1 cellular context compared by ENCODE assay signal in the genomic region with DNA sequence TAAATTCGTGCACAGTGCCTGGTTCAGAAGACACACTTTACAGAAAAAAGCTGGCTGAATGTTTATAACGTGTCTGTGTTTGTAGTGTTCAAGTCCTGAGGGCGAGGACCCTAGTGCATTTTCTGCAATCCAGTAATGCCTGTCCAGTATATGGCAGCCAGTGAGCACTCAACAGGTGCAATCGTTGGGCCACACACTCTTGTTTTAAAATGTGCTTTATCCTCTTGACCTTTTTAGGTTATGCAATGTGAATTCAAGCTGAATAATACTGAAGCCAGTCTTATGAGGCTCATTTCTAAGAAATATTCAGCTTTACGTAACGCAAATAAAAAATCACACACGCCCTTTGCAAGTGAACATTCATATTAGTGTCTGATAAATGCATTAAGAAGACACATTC.
TF ChIP-seq lines count a peak whose summit lies in the region.

No MANE protein-coding gene starts in this region.

TF ChIP-seq in H1, 55 proteins besides CTCF, POLR2A, EP300 and RAD21 (continued from another document):
- TF ChIP-seq CBX8 (IDR thresholded peaks at IDR 0.05; ENCODE audit: borderline replicate concordance, low read depth, low read length) = no peak
- TF ChIP-seq KDM1A (IDR thresholded peaks at IDR 0.05; ENCODE audit: borderline replicate concordance, low read length) = no peak
- TF ChIP-seq RBBP5 (IDR thresholded peaks at IDR 0.05; ENCODE audit: borderline replicate concordance, low read depth, low read length) = no peak
- TF ChIP-seq TBP (IDR thresholded peaks at IDR 0.05; ENCODE audit: low read depth, low read length) = no peak
- TF ChIP-seq TAF7 (optimal IDR thresholded peaks at IDR 0.05; ENCODE audit: borderline replicate concordance, low read depth, low read length) = no peak
- no peak for TF ChIP-seq TCF12 (IDR thresholded peaks at IDR 0.05; ENCODE audit: low read depth, low read length)
- no peak for TF ChIP-seq ZNF274 (IDR thresholded peaks at IDR 0.05; ENCODE audit: borderline replicate concordance, extremely low read depth, low read length)
- no peak for TF ChIP-seq TAF1 (IDR thresholded peaks at IDR 0.05; ENCODE audit: low read depth, low read length)
- no peak for TF ChIP-seq FOSL1 (IDR thresholded peaks at IDR 0.05; ENCODE audit: insufficient read depth, low read depth, low read length)
- TF ChIP-seq, protein P1, sequence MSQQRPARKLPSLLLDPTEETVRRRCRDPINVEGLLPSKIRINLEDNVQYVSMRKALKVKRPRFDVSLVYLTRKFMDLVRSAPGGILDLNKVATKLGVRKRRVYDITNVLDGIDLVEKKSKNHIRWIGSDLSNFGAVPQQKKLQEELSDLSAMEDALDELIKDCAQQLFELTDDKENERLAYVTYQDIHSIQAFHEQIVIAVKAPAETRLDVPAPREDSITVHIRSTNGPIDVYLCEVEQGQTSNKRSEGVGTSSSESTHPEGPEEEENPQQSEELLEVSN (IDR thresholded peaks at IDR 0.05) = no peak
- TF ChIP-seq CHD1 (IDR thresholded peaks at IDR 0.05; ENCODE audit: low read depth, low read length) = no peak
- TF ChIP-seq NRF1 (IDR thresholded peaks at IDR 0.05; ENCODE audit: low read depth, low read length) = no peak
- no peak for TF ChIP-seq GABPA (IDR thresholded peaks at IDR 0.05; ENCODE audit: borderline replicate concordance, insufficient read depth, low read length)
- no peak for TF ChIP-seq POLR2AphosphoS5 (IDR thresholded peaks at IDR 0.05; ENCODE audit: low read depth, low read length)
- TF ChIP-seq SRF (IDR thresholded peaks at IDR 0.05; ENCODE audit: low read depth, low read length) = no peak
- TF ChIP-seq, protein P2, sequence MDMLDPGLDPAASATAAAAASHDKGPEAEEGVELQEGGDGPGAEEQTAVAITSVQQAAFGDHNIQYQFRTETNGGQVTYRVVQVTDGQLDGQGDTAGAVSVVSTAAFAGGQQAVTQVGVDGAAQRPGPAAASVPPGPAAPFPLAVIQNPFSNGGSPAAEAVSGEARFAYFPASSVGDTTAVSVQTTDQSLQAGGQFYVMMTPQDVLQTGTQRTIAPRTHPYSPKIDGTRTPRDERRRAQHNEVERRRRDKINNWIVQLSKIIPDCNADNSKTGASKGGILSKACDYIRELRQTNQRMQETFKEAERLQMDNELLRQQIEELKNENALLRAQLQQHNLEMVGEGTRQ (IDR thresholded peaks at IDR 0.05; ENCODE audit: low read length) = no peak
TF ChIP-seq in H1: peak in this region for 0.
